Comparison of ENCODE assay signal across 19 cellular contexts in genomic region chr6:131840936-131841583, GRCh38. TPM values are rescaled to one million over a fixed set of nuclear protein-coding genes. Genes with fewer than 3 reads are reported as not detected.
"Had no signal": no experiment of that assay in that cellular context is flagged by ENCODE, and none has a peak within 500 bp of the region (broad histone marks: within the 10 kb centered on the region; RNA-seq: fewer than 3 reads in every experiment).

No MANE protein-coding gene starts in this region.

- H3K36me3 Mint-ChIP-seq: naive thymus-derived CD4-positive, alpha-beta T cell had no signal

- H3K4me3 Mint-ChIP-seq: activated B cell treated with CpG ODN at 0.5 μM for 24 hours; activated CD8-positive, alpha-beta T cell treated with anti-CD3 and anti-CD28 coated beads for 36 hours; activated T-helper 17 cell treated with anti-CD3 and anti-CD28 coated beads, Interleukin-2, amount 50 U/mL, for 72 hours; central memory CD8-positive, alpha-beta T cell; naive thymus-derived CD4-positive, alpha-beta T cell; stimulated activated naive B cell treated with anti-CD40 and anti-IgM and Interleukin-4, amounts not matched to agents 10 μg/mL and 1 μg/mL and 100 μg/mL, for 72 hours had no signal

- H3K9me3 Mint-ChIP-seq: activated B cell treated with CpG ODN at 0.5 μM for 24 hours; activated CD8-positive, alpha-beta T cell treated with anti-CD3 and anti-CD28 coated beads for 36 hours; activated T-helper 17 cell treated with anti-CD3 and anti-CD28 coated beads, Interleukin-2, amount 50 U/mL, for 72 hours; central memory CD8-positive, alpha-beta T cell; naive thymus-derived CD4-positive, alpha-beta T cell; stimulated activated naive B cell treated with anti-CD40 and anti-IgM and Interleukin-4, amounts not matched to agents 10 μg/mL and 1 μg/mL and 100 μg/mL, for 72 hours had no signal

- H3K27me3 ChIP-seq: colonic mucosa, esophagus muscularis mucosa, gastroesophageal sphincter, left lung, tibial artery had no signal

- H3K36me3 ChIP-seq: colonic mucosa, esophagus muscularis mucosa, gastroesophageal sphincter, left lung, tibial artery had no signal

- H3K27ac ChIP-seq: colonic mucosa, esophagus muscularis mucosa, gastroesophageal sphincter, left lung, tibial artery had no signal

- H3K9me3 ChIP-seq: colonic mucosa, esophagus muscularis mucosa, gastroesophageal sphincter, left lung, mucosa of descending colon, tibial artery had no signal

- DNase-seq: activated B cell treated with CpG ODN at 0.5 μM for 24 hours; activated CD4-positive, alpha-beta T cell treated with anti-CD3 and anti-CD28 coated beads for 48 hours; activated CD8-positive, alpha-beta T cell treated with anti-CD3 and anti-CD28 coated beads for 36 hours; activated naive CD4-positive, alpha-beta T cell treated with Interleukin-2 at 50 U/mL for 16 hours; activated T-cell treated with anti-CD3 and anti-CD28 coated beads, Interleukin-2, amount 50 U/mL, for 1 hour; anterior cingulate cortex; colonic mucosa; left lung; mammary epithelial cell; mucosa of descending colon; naive thymus-derived CD4-positive, alpha-beta T cell; stimulated activated naive B cell treated with anti-CD40 and anti-IgM and Interleukin-4, amounts not matched to agents 10 μg/mL and 1 μg/mL and 100 μg/mL, for 72 hours; T-helper 1 cell; T-helper 9 cell; tibial artery had no signal

- H3K4me1 ChIP-seq: colonic mucosa, left lung, tibial artery had no signal

- H3K27ac Mint-ChIP-seq: activated B cell treated with CpG ODN at 0.5 μM for 24 hours; activated CD8-positive, alpha-beta T cell treated with anti-CD3 and anti-CD28 coated beads for 36 hours; activated T-helper 17 cell treated with anti-CD3 and anti-CD28 coated beads, Interleukin-2, amount 50 U/mL, for 72 hours; naive thymus-derived CD4-positive, alpha-beta T cell; stimulated activated naive B cell treated with anti-CD40 and anti-IgM and Interleukin-4, amounts not matched to agents 10 μg/mL and 1 μg/mL and 100 μg/mL, for 72 hours had no signal

- H3K4me1 Mint-ChIP-seq: activated B cell treated with CpG ODN at 0.5 μM for 24 hours; activated T-helper 17 cell treated with anti-CD3 and anti-CD28 coated beads, Interleukin-2, amount 50 U/mL, for 72 hours; central memory CD8-positive, alpha-beta T cell; naive thymus-derived CD4-positive, alpha-beta T cell; stimulated activated naive B cell treated with anti-CD40 and anti-IgM and Interleukin-4, amounts not matched to agents 10 μg/mL and 1 μg/mL and 100 μg/mL, for 72 hours had no signal

- H3K4me3 ChIP-seq: colonic mucosa, esophagus muscularis mucosa, gastroesophageal sphincter, left lung, mucosa of descending colon, tibial artery had no signal

RNA-seq across cellular contexts. Expression of gene ENPP1, which starts 33.2 kb away (rescaled TPM):
- polyA plus RNA-seq: naive thymus-derived CD4-positive, alpha-beta T cell had no signal
